In the genomic region with DNA sequence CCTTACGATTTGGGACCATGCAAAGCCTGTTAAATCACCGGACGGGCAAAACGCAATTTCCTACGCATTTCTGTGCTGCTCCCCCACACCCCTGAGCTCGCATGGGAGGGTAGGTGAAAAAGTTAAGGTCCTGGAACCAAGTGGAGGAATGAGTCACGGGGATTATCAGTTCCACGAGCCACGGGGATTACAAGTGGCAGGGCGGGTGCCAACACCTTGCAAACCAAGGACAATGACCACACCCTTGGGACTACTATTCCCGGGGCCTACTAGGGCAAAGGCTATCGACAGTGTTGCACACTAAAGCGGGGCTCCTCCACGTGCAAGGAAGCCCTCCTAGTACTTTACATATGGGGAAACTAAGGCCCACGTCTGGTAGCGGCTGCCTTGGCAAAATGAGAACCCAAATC, we compare ENCODE assay signal across 8 cellular contexts. TPM values are rescaled to one million over a fixed set of nuclear protein-coding genes. Genes with fewer than 3 reads are reported as not detected.
A peak's percentile ranks its signal among the peaks of the same experiment; 100 is the strongest.
DNase-seq lines count a peak whose midpoint lies in the region; ATAC-seq and TF ChIP-seq lines count a peak whose summit lies in the region.

No MANE protein-coding gene starts in this region.

- peaks cover 49% of the 10 kb centered on the region for H3K36me3 ChIP-seq in DOHH2 (ENCODE audit: control insufficient read depth, low read length)
- peaks cover 5% of the 10 kb centered on the region for H3K36me3 ChIP-seq in Panc1 (ENCODE audit: control insufficient read depth, insufficient read depth, low read length)

- TF ChIP-seq CTCF in DOHH2 (IDR thresholded peaks at IDR 0.05; ENCODE audit: low read depth, low read length, poor library complexity, severe bottlenecking) (no peak), Panc1 (IDR thresholded peaks at IDR 0.05) (no peak)

- ATAC-seq in Panc1 (peak; percentile 45), left lobe of liver (peak; percentile 68)
- peak; percentile 6 for ATAC-seq in stimulated activated memory B cell treated with anti-CD40 and anti-IgM and Interleukin-4, amounts not matched to agents 10 μg/mL and 1 μg/mL and 100 μg/mL, for 72 hours

- peaks cover 34% of the 10 kb centered on the region for H3K79me2 ChIP-seq in DOHH2 (ENCODE audit: control insufficient read depth, low read length)

- peak overlapping the region; percentile 91 for H3K27ac Mint-ChIP-seq in stimulated activated memory B cell treated with anti-CD40 and anti-IgM and Interleukin-4, amounts not matched to agents 10 μg/mL and 1 μg/mL and 100 μg/mL, for 72 hours

- H3K9me3 Mint-ChIP-seq in stimulated activated memory B cell treated with anti-CD40 and anti-IgM and Interleukin-4, amounts not matched to agents 10 μg/mL and 1 μg/mL and 100 μg/mL, for 72 hours: no peaks in the 10 kb centered on the region

- H3K9me3 ChIP-seq in DOHH2 (ENCODE audit: control insufficient read depth, insufficient read depth, low read length): no peaks in the 10 kb centered on the region
- no peaks in the 10 kb centered on the region for H3K9me3 ChIP-seq in Panc1 (ENCODE audit: control insufficient read depth, insufficient read depth, low read depth, low read length)

- H3K36me3 Mint-ChIP-seq in stimulated activated memory B cell treated with anti-CD40 and anti-IgM and Interleukin-4, amounts not matched to agents 10 μg/mL and 1 μg/mL and 100 μg/mL, for 72 hours: peaks cover 38% of the 10 kb centered on the region

- H3K27me3 Mint-ChIP-seq in stimulated activated memory B cell treated with anti-CD40 and anti-IgM and Interleukin-4, amounts not matched to agents 10 μg/mL and 1 μg/mL and 100 μg/mL, for 72 hours: no peaks in the 10 kb centered on the region

- no peaks in the 10 kb centered on the region for H3K9me2 ChIP-seq in DOHH2 (replicated peaks; ENCODE audit: control insufficient read depth, low read length)

- peaks cover 51% of the 10 kb centered on the region for H3K4me1 Mint-ChIP-seq in stimulated activated memory B cell treated with anti-CD40 and anti-IgM and Interleukin-4, amounts not matched to agents 10 μg/mL and 1 μg/mL and 100 μg/mL, for 72 hours

- no peaks in the 10 kb centered on the region for H4K20me1 ChIP-seq in DOHH2 (ENCODE audit: control insufficient read depth, insufficient read depth, low read depth, low read length)

- POLR2A ChIA-PET in Panc1 (lab: Charles Lee): interaction anchor here (0.6 kb wide), 1 partner anchor 208 kb away, joined by 5 read pairs; no protein-coding TSS in a partner anchor

- BruUV-seq in Panc1 (replicated peaks; lab: Mats Ljungman, UMichigan): TSS peak; percentile 88

- intact Hi-C loops in Panc1 (cut with micrococcal nuclease; ENCODE audit: unreplicated experiment): no loop called here

- CTCF ChIA-PET in Panc1 (lab: Charles Lee): interaction anchor here (0.5 kb wide), 1 partner anchor 11 kb away, joined by 5 read pairs; no protein-coding TSS in a partner anchor

- in situ Hi-C loops in Panc1 (cut with HindIII; ENCODE audit: low pct_unique_long_range_greater_than_20kb, low sequenced_read_pairs): no loop called here

- peak; percentile 23 for DNase-seq in HCEC 1CT
- DNase-seq in Panc1 (ENCODE audit: low read depth, low spot score): no peak
- peak in 2 of 61 donors; percentile 13 to 26 for DNase-seq in caudate nucleus (lab: John Stamatoyannopoulos, UW)
- DNase-seq in left lobe of liver (ENCODE audit: low spot score): peak; percentile 75
- no peak for DNase-seq in inferior parietal cortex (ENCODE audit: extremely low spot score)
- no peak for DNase-seq in NCI-H1930 (lab: John Stamatoyannopoulos, UW)

- H3K4me3 Mint-ChIP-seq in stimulated activated memory B cell treated with anti-CD40 and anti-IgM and Interleukin-4, amounts not matched to agents 10 μg/mL and 1 μg/mL and 100 μg/mL, for 72 hours: peak overlapping the region; percentile 96

- H3F3A ChIP-seq in DOHH2 (ENCODE audit: control insufficient read depth, insufficient read depth): no peaks in the 10 kb centered on the region

- H3K4me3 ChIP-seq in DOHH2 (ENCODE audit: low read length) (peak overlapping the region; percentile 91), Panc1 (ENCODE audit: low read depth in 2 of 2, low read length in 2 of 2) (peak overlapping the region; percentile 75 to 99)

- H3K4me2 ChIP-seq in DOHH2 (ENCODE audit: low read length): peak overlapping the region; percentile 96

- H3K27ac ChIP-seq in DOHH2 (ENCODE audit: low read depth, low read length) (peak overlapping the region; percentile 24; the same call in 1 of the 2 replicates), Panc1 (ENCODE audit: low read length) (peak overlapping the region; percentile 89), caudate nucleus (ENCODE audit: low read depth, low read length) (peak overlapping the region; percentile 39)

- H3K27me3 ChIP-seq in DOHH2 (ENCODE audit: control insufficient read depth, low read length): no peaks in the 10 kb centered on the region
- no peaks in the 10 kb centered on the region for H3K27me3 ChIP-seq in Panc1 (ENCODE audit: control insufficient read depth, insufficient read depth, low read length)

- H3K4me1 ChIP-seq in DOHH2 (ENCODE audit: control insufficient read depth, low read length) (peaks cover 19% of the 10 kb centered on the region), Panc1 (ENCODE audit: control insufficient read depth, insufficient read depth, low read length) (0 out of 2 replicates have a peak, but pooled peaks cover 4% of the 10 kb centered on the region)

RNA-seq across cellular contexts. Expression of gene RETSAT, which starts 0.4 kb away (rescaled TPM):
- total RNA-seq in Panc1 (2021; ENCODE audit: unreplicated experiment) (50.9 TPM), left lobe of liver (113 TPM)
- 45.0 TPM for polyA plus RNA-seq in Panc1 (2012; ENCODE audit: insufficient read length)

RNA-seq across cellular contexts. Expression of gene ELMOD3, which starts 0.7 kb away (rescaled TPM):
- total RNA-seq in Panc1 (2021; ENCODE audit: unreplicated experiment) (14.8 TPM), left lobe of liver (12.7 TPM)
- 18.8 TPM for polyA plus RNA-seq in Panc1 (2012; ENCODE audit: insufficient read length)

RNA-seq across cellular contexts. Expression of gene TGOLN2, which starts 26.1 kb away (rescaled TPM):
- 178 TPM for total RNA-seq in Panc1 (2021; ENCODE audit: unreplicated experiment)
- polyA plus RNA-seq in Panc1 (2012; ENCODE audit: insufficient read length): 128 TPM
- total RNA-seq in left lobe of liver: 89.6 TPM

RNA-seq across cellular contexts. Expression of gene CAPG, which starts 56.3 kb away (rescaled TPM):
- total RNA-seq in Panc1 (2021; ENCODE audit: unreplicated experiment) (202 TPM), left lobe of liver (5.0 TPM)
- 510 TPM for polyA plus RNA-seq in Panc1 (2012; ENCODE audit: insufficient read length)

Comparison
In these comparisons a context has a peak if more than half of its experiments do, and no peak if none do; other contexts are left out.
1. H3K27ac ChIP-seq: peak in every context shown above with its lines; median percentile 89 in Panc1; 39 in caudate nucleus; 24 in DOHH2.
2. DNase-seq: peak in HCEC 1CT (single experiment) and left lobe of liver (single experiment); none in Panc1 (single experiment), inferior parietal cortex (single experiment) and NCI-H1930 (0 of 2).
3. ATAC-seq: peak in every context shown above with its lines; median percentile 68 in left lobe of liver; 45 in Panc1; 6 in stimulated activated memory B cell treated with anti-CD40 and anti-IgM and Interleukin-4, amounts not matched to agents 10 μg/mL and 1 μg/mL and 100 μg/mL, for 72 hours.